In the genomic region with DNA sequence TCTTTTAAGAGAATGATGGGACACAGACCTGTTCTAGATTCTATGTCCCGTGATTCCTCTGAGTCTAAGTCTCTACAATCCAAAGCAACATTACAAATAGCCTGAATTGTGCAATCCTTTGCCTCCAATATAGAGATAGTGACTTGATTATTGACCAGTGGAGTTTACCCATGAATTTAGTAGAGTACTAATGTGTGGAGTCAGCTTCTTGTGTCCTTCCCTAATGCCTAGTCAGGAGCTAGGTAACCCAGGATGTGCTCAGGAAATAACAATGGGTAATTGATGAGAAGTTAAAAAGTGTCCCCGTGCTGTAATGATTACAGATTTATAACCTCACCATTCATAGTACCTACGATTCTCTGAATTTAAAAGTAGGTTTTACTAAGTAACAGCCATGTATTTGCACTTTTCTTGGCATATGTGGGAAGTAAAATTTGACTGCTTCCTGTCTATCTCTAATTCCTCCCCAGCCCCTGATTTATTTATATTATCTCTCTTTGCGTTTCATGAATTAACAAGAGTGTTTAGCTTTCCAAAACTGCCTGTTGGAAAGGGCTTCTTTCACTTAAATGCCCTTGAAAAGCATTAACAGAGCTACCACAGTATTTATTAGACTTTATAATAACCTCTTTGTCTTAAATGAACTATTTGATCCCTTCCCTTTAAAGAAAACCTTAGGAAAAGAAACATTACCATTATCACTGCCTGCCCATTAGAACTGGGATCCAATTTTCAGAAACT, we compare ENCODE assay signal across 13 cellular contexts. TPM values are rescaled to one million over a fixed set of nuclear protein-coding genes. Genes with fewer than 3 reads are reported as not detected.
DNase-seq lines count a peak whose midpoint lies in the region; ATAC-seq, FAIRE-seq and TF ChIP-seq lines count a peak whose summit lies in the region.
"Had no signal": no experiment of that assay in that cellular context is flagged by ENCODE, and none has a peak within 500 bp of the region (broad histone marks: within the 10 kb centered on the region; RNA-seq: fewer than 3 reads in every experiment).

No MANE protein-coding gene starts in this region.

- TF ChIP-seq POLR2A in K562 (conservative IDR thresholded peaks at IDR 0.05) (no peak), right lobe of liver (IDR thresholded peaks at IDR 0.05) (no peak), thyroid gland (IDR thresholded peaks at IDR 0.05) (no peak)

- no peaks in the 10 kb centered on the region for H4K20me1 ChIP-seq in K562 (replicated peaks; ENCODE audit: control insufficient read depth, insufficient read depth, low read length)

- H3K27ac ChIP-seq in K562 (ENCODE audit: extremely low read depth, low read depth, low read length): no peak overlapping the region
- peak overlapping the region in 1 of 3 donors; percentile 18 for H3K27ac ChIP-seq in right lobe of liver
- peak overlapping the region in 2 of 3 donors; percentile 10 to 55 for H3K27ac ChIP-seq in thyroid gland
- H3K27ac ChIP-seq: ovary had no signal

- intact Hi-C loops in K562 (cut with micrococcal nuclease) (no loop called here), right lobe of liver (cut with DNase I) (no loop called here), thyroid gland (cut with DNase I) (no loop called here)

- H3K9ac ChIP-seq in K562 (ENCODE audit: insufficient read depth in 1 of 2, low read depth in 2 of 2, low read length in 2 of 2): no peak overlapping the region

- H3K79me2 ChIP-seq in K562 (ENCODE audit: control insufficient read depth, insufficient read depth, low read length): no peaks in the 10 kb centered on the region

- TF ChIP-seq RAD21 in K562 (CRISPR knock-in tag; conservative IDR thresholded peaks at IDR 0.05 in 1 of 2, IDR thresholded peaks at IDR 0.05 in 1 of 2): no peak

- WGBS in K562 (ENCODE audit: insufficient coverage, low coverage, missing lambda C conversion rate): 0% methylated on average over 4 of the region's 4 CpGs
- WGBS in right lobe of liver (ENCODE audit: insufficient coverage, low coverage, low lambda C conversion rate, missing lambda C conversion rate): 46% methylated on average over 4 of the region's 4 CpGs
- 85 to 88% methylated on average over 4 of the region's 4 CpGs for WGBS in thyroid gland, 2 donors

- no TSS peak for BruUV-seq in K562 (replicated peaks; lab: Mats Ljungman, UMichigan)

- no peak for TF ChIP-seq EP300 in K562 (IDR thresholded peaks at IDR 0.05; ENCODE audit: low read length)

- H2AFZ ChIP-seq in K562 (ENCODE audit: low read depth, low read length): no peak overlapping the region

- ATAC-seq in K562 (no peak), right lobe of liver (peak; percentile 35 to 82 (median 64)), HG03175 (IDR thresholded peaks at IDR 0.05; ENCODE audit: unreplicated experiment) (no peak)

- in situ Hi-C loops in K562 (cut with MboI): no loop called here

- H3K27me3 ChIP-seq in K562 (ENCODE audit: control insufficient read depth in 2 of 2, insufficient read depth in 2 of 2, low read length in 2 of 2): peaks cover 30 to 55% of the 10 kb centered on the region in 2 experiments
- H3K27me3 ChIP-seq in right lobe of liver: no peaks in the 10 kb centered on the region
- H3K27me3 ChIP-seq in thyroid gland: no peaks in the 10 kb centered on the region
- H3K27me3 ChIP-seq: ovary had no signal

- CTCF ChIA-PET in K562 (lab: Yijun Ruan, JAX; ENCODE audit: low intra/inter-chr PET ratio): no interaction called here

- H3K4me3 ChIP-seq in K562 (no peak overlapping the region), right lobe of liver (no peak overlapping the region), thyroid gland (replicated peaks in 1 of 3) (no peak overlapping the region)
- H3K4me3 ChIP-seq: ovary had no signal

- no peak overlapping the region for H3K4me2 ChIP-seq in K562 (ENCODE audit: insufficient read depth, low read length)

- no peaks in the 10 kb centered on the region for H3K9me3 ChIP-seq in K562 (replicated peaks; ENCODE audit: control insufficient read depth, insufficient read depth, low read depth, low read length)
- H3K9me3 ChIP-seq in right lobe of liver: no peaks in the 10 kb centered on the region
- no peaks in the 10 kb centered on the region for H3K9me3 ChIP-seq in thyroid gland
- H3K9me3 ChIP-seq: ovary had no signal

- H3K27me3 Mint-ChIP-seq in activated T-cell treated with anti-CD3 and anti-CD28 coated beads, Interleukin-2, amount 50 U/mL, for 24 hours: no peaks in the 10 kb centered on the region

- no peak for FAIRE-seq in K562 (lab: Jason Lieb, UNC)
- FAIRE-seq in GM19239 (lab: Jason Lieb, UNC): no peak

- H3K4me1 ChIP-seq in K562 (replicated peaks in 1 of 2; ENCODE audit: control insufficient read depth in 2 of 2, insufficient read depth in 2 of 2, low read length in 2 of 2): no peaks in the 10 kb centered on the region
- peaks cover 0 to 15% (median 6%) of the 10 kb centered on the region in 4 donors for H3K4me1 ChIP-seq in right lobe of liver
- H3K4me1 ChIP-seq in thyroid gland: peaks cover 24 to 44% of the 10 kb centered on the region in 2 donors

- no peaks in the 10 kb centered on the region for H3K36me3 ChIP-seq in K562 (ENCODE audit: control insufficient read depth, insufficient read depth, low read length)
- peaks cover 0 to 5% (median 0%) of the 10 kb centered on the region in 4 donors for H3K36me3 ChIP-seq in right lobe of liver
- H3K36me3 ChIP-seq in thyroid gland: peaks cover 0 to 3% of the 10 kb centered on the region in 2 donors
- H3K36me3 ChIP-seq: ovary had no signal

- peak overlapping the region; percentile 40 for H3K27ac Mint-ChIP-seq in activated T-cell treated with anti-CD3 and anti-CD28 coated beads, Interleukin-2, amount 50 U/mL, for 24 hours

- POLR2A ChIA-PET in K562 (lab: Yijun Ruan, JAX): no interaction called here

- TF ChIP-seq CTCF in K562 (IDR thresholded peaks at IDR 0.05 in 2 of 3, conservative IDR thresholded peaks at IDR 0.05 in 1 of 3; ENCODE audit: insufficient read depth in 2 of 3, low read depth in 1 of 3, low read length in 3 of 3): no peak
- TF ChIP-seq CTCF in right lobe of liver (IDR thresholded peaks at IDR 0.05): no peak
- no peak for TF ChIP-seq CTCF in thyroid gland (IDR thresholded peaks at IDR 0.05)

- DNase-seq in activated T-cell treated with anti-CD3 and anti-CD28 coated beads, Interleukin-2, amount 50 U/mL, for 24 hours: no peak
- no peak for DNase-seq in activated T-cell treated with anti-CD3 and anti-CD28 coated beads, Interleukin-2, amount 50 U/mL, for 48 hours
- DNase-seq in K562 (ENCODE audit: extremely low read depth in 1 of 4, low spot score in 3 of 4) (no peak), right lobe of liver (no peak), thyroid gland (no peak), NCI-H1417 (lab: John Stamatoyannopoulos, UW) (no peak), GM19239 (ENCODE audit: insufficient read length, low spot score) (no peak)
- DNase-seq: activated T-cell treated with anti-CD3 and anti-CD28 coated beads, Interleukin-2, amount 50 U/mL, for 1 hour; aorta; effector CD4-positive, alpha-beta T cell; NCI-H2107; ovary had no signal

- H3K9me3 Mint-ChIP-seq in activated T-cell treated with anti-CD3 and anti-CD28 coated beads, Interleukin-2, amount 50 U/mL, for 24 hours: no peaks in the 10 kb centered on the region

- H3K9me1 ChIP-seq in K562 (ENCODE audit: control insufficient read depth, insufficient read depth, low read length): no peaks in the 10 kb centered on the region

- no peak overlapping the region for H3K4me3 Mint-ChIP-seq in activated T-cell treated with anti-CD3 and anti-CD28 coated beads, Interleukin-2, amount 50 U/mL, for 24 hours

- peaks cover 80% of the 10 kb centered on the region for H3K36me3 Mint-ChIP-seq in activated T-cell treated with anti-CD3 and anti-CD28 coated beads, Interleukin-2, amount 50 U/mL, for 24 hours (ENCODE audit: low read depth)

- peaks cover 63% of the 10 kb centered on the region for H3K4me1 Mint-ChIP-seq in activated T-cell treated with anti-CD3 and anti-CD28 coated beads, Interleukin-2, amount 50 U/mL, for 24 hours (ENCODE audit: low read depth)

TF ChIP-seq in K562, 482 proteins besides CTCF, POLR2A, EP300 and RAD21:
- peak; percentile 43 for TF ChIP-seq CEBPB (tag; IDR thresholded peaks at IDR 0.05)
- TF ChIP-seq MCM5 (IDR thresholded peaks at IDR 0.05; ENCODE audit: low read depth): no peak

RNA-seq across cellular contexts. Expression of a gene that starts 30.5 kb away (rescaled TPM):
- total RNA-seq in K562 (2011; cell fraction: chromatin; rRNA removed; ENCODE audit: low replicate concordance): not detected in 2 replicates
- total RNA-seq in K562 (2011; cell fraction: nucleolus; rRNA removed): not detected in 2 replicates
- total RNA-seq in K562 (2011; cell fraction: nucleoplasm; rRNA removed): not detected in 2 replicates
- total RNA-seq in K562 (2014; rRNA removed) (not detected in 2 replicates), K562 (2014; rRNA removed; fragmentation: Illumina TruSeq; extraction: Trizol) (0.04 TPM in 1 of 2 replicates, not detected in the other), K562 (2015; rRNA removed; fragmentation: Illumina TruSeq; extraction: Trizol) (0.19 TPM in 1 of 2 replicates, not detected in the other), K562 (2021) (0.18 and 0.31 TPM in 2 replicates), right lobe of liver (10 to 100 TPM in 4 of 6 experiments, 1 to 10 TPM in 2; 5.1 to 59.8 (median 26.2) TPM), thyroid gland (10 to 100 TPM; 42.1 to 78.3 (median 61.7) TPM)
- polyA plus RNA-seq in K562 (2011; rRNA removed) (0.05 and 0.15 TPM in 2 replicates), K562 (2014; fragmentation: Illumina TruSeq; extraction: Trizol) (not detected in 2 replicates), K562 (2014; fragmentation: Nextera tagmentation; extraction: Ambion mirVana) (not detected), K562 (2014; rRNA removed) (not detected in 2 replicates)
- 0.01 TPM in 1 of 2 replicates, not detected in the other for polyA plus RNA-seq in K562 (2011; cell fraction: cytosol; rRNA removed)
- not detected in 2 replicates for polyA plus RNA-seq in K562 (2011; cell fraction: nucleus; rRNA removed)
- 0.17 and 1.1 TPM in 2 replicates for polyA plus RNA-seq in K562 (2012)
- 0.21 TPM in 1 of 2 replicates, not detected in the other for polyA minus RNA-seq in K562 (2011; rRNA and poly(A)+ RNA removed)
- polyA minus RNA-seq in K562 (2011; cell fraction: cytosol; rRNA and poly(A)+ RNA removed): 1.2 TPM in 1 of 2 replicates, not detected in the other
- polyA minus RNA-seq in K562 (2011; cell fraction: nucleus; rRNA and poly(A)+ RNA removed): not detected in 2 replicates

Comparison
In these comparisons a context has a peak if more than half of its experiments do, and no peak if none do; other contexts are left out.
1. ATAC-seq: peak in right lobe of liver (4 of 4); none in K562 (single experiment) and HG03175 (single experiment).
2. RNA of a gene that starts 30.5 kb away (total RNA-seq): 42.1 to 78.3 TPM in thyroid gland and 5.1 to 59.8 TPM in right lobe of liver; 0.04 to 0.31 TPM in K562; every median in the first group is over 4 times any median in the second.